In genomic region chr1:145959333-145959732, GRCh38 we compare ENCODE assay signal across 11 cellular contexts. TPM values are rescaled to one million over a fixed set of nuclear protein-coding genes. Genes with fewer than 3 reads are reported as not detected.
DNase-seq lines count a peak whose midpoint lies in the region; ATAC-seq and TF ChIP-seq lines count a peak whose summit lies in the region.
"Had no signal": no experiment of that assay in that cellular context is flagged by ENCODE, and none has a peak within 500 bp of the region (broad histone marks: within the 10 kb centered on the region; RNA-seq: fewer than 3 reads in every experiment).

No MANE protein-coding gene starts in this region.

- H3K27ac ChIP-seq in gastrocnemius medialis (peak overlapping the region; percentile 88 to 99 (median 96)), foreskin keratinocyte (no peak overlapping the region)

- no peaks in the 10 kb centered on the region for H3K9me3 ChIP-seq in gastrocnemius medialis

- H3K4me3 ChIP-seq in NB4 (ENCODE audit: low read depth, low read length): no peak overlapping the region
- H3K4me3 ChIP-seq in gastrocnemius medialis: peak overlapping the region in 2 of 4 donors; percentile 72 to 82

- H3K36me3 ChIP-seq in gastrocnemius medialis: no peaks in the 10 kb centered on the region

- TF ChIP-seq POLR2A in NB4 (IDR thresholded peaks at IDR 0.05; ENCODE audit: extremely low read depth, insufficient read length) (no peak), gastrocnemius medialis (IDR thresholded peaks at IDR 0.05) (no peak)

- H3K36me3 Mint-ChIP-seq in T-helper 1 cell treated with Interleukin-12 subunit alpha and Interleukin-12 subunit beta and Interleukin-4 antibody, amounts not matched to agents 30 μg/mL and 1 μg/mL, for 36 hours (ENCODE audit: low read depth): peaks cover 6% of the 10 kb centered on the region
- peaks cover 10% of the 10 kb centered on the region for H3K36me3 Mint-ChIP-seq in dendritic cell treated with granulocyte-macrophage colony-stimulating factor and Interleukin-4, amounts not matched to agents 40 ng/mL and 50 ng/mL, for 4 days (ENCODE audit: low read depth)

- DNase-seq in T-helper 1 cell (no peak), NB4 (ENCODE audit: low read depth) (peak; percentile 25), gastrocnemius medialis (no peak), foreskin keratinocyte (no peak)
- DNase-seq: activated CD4-positive, alpha-beta T cell treated with anti-CD3 and anti-CD28 coated beads for 48 hours; DMS153; NCI-H2171 treated with DMSO at 0.1 percent for 48 hours had no signal

- peaks cover 70% of the 10 kb centered on the region for H3K4me1 Mint-ChIP-seq in T-helper 1 cell treated with Interleukin-12 subunit alpha and Interleukin-12 subunit beta and Interleukin-4 antibody, amounts not matched to agents 30 μg/mL and 1 μg/mL, for 36 hours (ENCODE audit: low read depth)
- peaks cover 96% of the 10 kb centered on the region for H3K4me1 Mint-ChIP-seq in dendritic cell treated with granulocyte-macrophage colony-stimulating factor and Interleukin-4, amounts not matched to agents 40 ng/mL and 50 ng/mL, for 4 days (ENCODE audit: low read depth)

- H3K4me3 Mint-ChIP-seq in T-helper 1 cell treated with Interleukin-12 subunit alpha and Interleukin-12 subunit beta and Interleukin-4 antibody, amounts not matched to agents 30 μg/mL and 1 μg/mL, for 36 hours: peak overlapping the region; percentile 15
- H3K4me3 Mint-ChIP-seq in dendritic cell treated with granulocyte-macrophage colony-stimulating factor and Interleukin-4, amounts not matched to agents 40 ng/mL and 50 ng/mL, for 4 days: peak overlapping the region; percentile 37

- no peaks in the 10 kb centered on the region for H3K9me3 Mint-ChIP-seq in T-helper 1 cell treated with Interleukin-12 subunit alpha and Interleukin-12 subunit beta and Interleukin-4 antibody, amounts not matched to agents 30 μg/mL and 1 μg/mL, for 36 hours
- no peaks in the 10 kb centered on the region for H3K9me3 Mint-ChIP-seq in dendritic cell treated with granulocyte-macrophage colony-stimulating factor and Interleukin-4, amounts not matched to agents 40 ng/mL and 50 ng/mL, for 4 days

- ATAC-seq in gastrocnemius medialis (no peak), GM18517 (IDR thresholded peaks at IDR 0.05; ENCODE audit: unreplicated experiment) (no peak), foreskin keratinocyte (no peak), GM18868 (IDR thresholded peaks at IDR 0.05; ENCODE audit: unreplicated experiment) (no peak)

- in situ Hi-C loops in gastrocnemius medialis (cut with MboI; ENCODE audit: low sequenced_read_pairs in 4 of 4): loop anchor here in 1 of 4 donors (10.0 kb wide), 1 partner anchor 65 kb away; no protein-coding TSS in a partner anchor

- intact Hi-C loops in dendritic cell treated with granulocyte-macrophage colony-stimulating factor and Interleukin-4, amounts not matched to agents 40 ng/mL and 50 ng/mL, for 4 days (cut with micrococcal nuclease): no loop called here
- intact Hi-C loops in gastrocnemius medialis (cut with DNase I; ENCODE audit: low total_unique reads): no loop called here

- H3K27me3 ChIP-seq in gastrocnemius medialis (no peaks in the 10 kb centered on the region), foreskin keratinocyte (no peaks in the 10 kb centered on the region)

- H3K4me1 ChIP-seq in gastrocnemius medialis (peaks cover 58 to 69% of the 10 kb centered on the region in 2 donors), foreskin keratinocyte (peaks cover 15% of the 10 kb centered on the region)

- TF ChIP-seq CTCF in NB4 (IDR thresholded peaks at IDR 0.05; ENCODE audit: low read depth, low read length) (no peak), gastrocnemius medialis (IDR thresholded peaks at IDR 0.05 in 4 of 5, conservative IDR thresholded peaks at IDR 0.05 in 1 of 5) (no peak), foreskin keratinocyte (conservative IDR thresholded peaks at IDR 0.05) (no peak)

- H3K27me3 Mint-ChIP-seq in T-helper 1 cell treated with Interleukin-12 subunit alpha and Interleukin-12 subunit beta and Interleukin-4 antibody, amounts not matched to agents 30 μg/mL and 1 μg/mL, for 36 hours (ENCODE audit: low read depth): peaks cover 6% of the 10 kb centered on the region
- H3K27me3 Mint-ChIP-seq in dendritic cell treated with granulocyte-macrophage colony-stimulating factor and Interleukin-4, amounts not matched to agents 40 ng/mL and 50 ng/mL, for 4 days: peaks cover 29% of the 10 kb centered on the region

- H3K27ac Mint-ChIP-seq in T-helper 1 cell treated with Interleukin-12 subunit alpha and Interleukin-12 subunit beta and Interleukin-4 antibody, amounts not matched to agents 30 μg/mL and 1 μg/mL, for 36 hours: no peak overlapping the region
- peak overlapping the region; percentile 25 for H3K27ac Mint-ChIP-seq in dendritic cell treated with granulocyte-macrophage colony-stimulating factor and Interleukin-4, amounts not matched to agents 40 ng/mL and 50 ng/mL, for 4 days

RNA-seq across cellular contexts. Expression of gene LIX1L, which starts 1.5 kb away (rescaled TPM):
- total RNA-seq in gastrocnemius medialis (100 to 1,000 TPM in 1 of 4 donors, 10 to 100 TPM in 3; 37.1 to 108 (median 75.4) TPM), foreskin keratinocyte (18.8 and 21.7 TPM in 2 replicates)
- 11.7 TPM in 2 replicates for polyA plus RNA-seq in foreskin keratinocyte

RNA-seq across cellular contexts. Expression of gene ANKRD34A, which starts 5.0 kb away (rescaled TPM):
- total RNA-seq in gastrocnemius medialis (10 to 100 TPM in 1 of 4 donors, 1 to 10 TPM in 3; 3.3 to 19.0 (median 6.7) TPM), foreskin keratinocyte (1.0 and 1.1 TPM in 2 replicates)
- 1.2 TPM in 2 replicates for polyA plus RNA-seq in foreskin keratinocyte

RNA-seq across cellular contexts. Expression of gene POLR3GL, which starts 5.2 kb away (rescaled TPM):
- total RNA-seq in gastrocnemius medialis (10 to 100 TPM; 43.5 to 78.8 (median 59.4) TPM), foreskin keratinocyte (16.4 and 17.5 TPM in 2 replicates)
- 22.6 and 22.9 TPM in 2 replicates for polyA plus RNA-seq in foreskin keratinocyte

RNA-seq across cellular contexts. Expression of gene RBM8A, which starts 32.0 kb away (rescaled TPM):
- total RNA-seq in gastrocnemius medialis: 100 to 1,000 TPM; 199 to 589 (median 381) TPM
- 174 and 204 TPM in 2 replicates for total RNA-seq in foreskin keratinocyte
- polyA plus RNA-seq in foreskin keratinocyte: 227 and 256 TPM in 2 replicates

RNA-seq across cellular contexts. Expression of gene TXNIP, which starts 37.0 kb away (rescaled TPM):
- total RNA-seq in gastrocnemius medialis (1,000 to 10,000 TPM; 1,815 to 2,839 (median 2,202) TPM), foreskin keratinocyte (16.2 and 17.2 TPM in 2 replicates)
- polyA plus RNA-seq in foreskin keratinocyte: 7.4 and 9.6 TPM in 2 replicates
